ENCODE assay signal across 8 cellular contexts in genomic region chr4:6269651-6270511, GRCh38. TPM values are rescaled to one million over a fixed set of nuclear protein-coding genes. Genes with fewer than 3 reads are reported as not detected.
DNase-seq lines count a peak whose midpoint lies in the region; ATAC-seq and TF ChIP-seq lines count a peak whose summit lies in the region.

A gene with protein sequence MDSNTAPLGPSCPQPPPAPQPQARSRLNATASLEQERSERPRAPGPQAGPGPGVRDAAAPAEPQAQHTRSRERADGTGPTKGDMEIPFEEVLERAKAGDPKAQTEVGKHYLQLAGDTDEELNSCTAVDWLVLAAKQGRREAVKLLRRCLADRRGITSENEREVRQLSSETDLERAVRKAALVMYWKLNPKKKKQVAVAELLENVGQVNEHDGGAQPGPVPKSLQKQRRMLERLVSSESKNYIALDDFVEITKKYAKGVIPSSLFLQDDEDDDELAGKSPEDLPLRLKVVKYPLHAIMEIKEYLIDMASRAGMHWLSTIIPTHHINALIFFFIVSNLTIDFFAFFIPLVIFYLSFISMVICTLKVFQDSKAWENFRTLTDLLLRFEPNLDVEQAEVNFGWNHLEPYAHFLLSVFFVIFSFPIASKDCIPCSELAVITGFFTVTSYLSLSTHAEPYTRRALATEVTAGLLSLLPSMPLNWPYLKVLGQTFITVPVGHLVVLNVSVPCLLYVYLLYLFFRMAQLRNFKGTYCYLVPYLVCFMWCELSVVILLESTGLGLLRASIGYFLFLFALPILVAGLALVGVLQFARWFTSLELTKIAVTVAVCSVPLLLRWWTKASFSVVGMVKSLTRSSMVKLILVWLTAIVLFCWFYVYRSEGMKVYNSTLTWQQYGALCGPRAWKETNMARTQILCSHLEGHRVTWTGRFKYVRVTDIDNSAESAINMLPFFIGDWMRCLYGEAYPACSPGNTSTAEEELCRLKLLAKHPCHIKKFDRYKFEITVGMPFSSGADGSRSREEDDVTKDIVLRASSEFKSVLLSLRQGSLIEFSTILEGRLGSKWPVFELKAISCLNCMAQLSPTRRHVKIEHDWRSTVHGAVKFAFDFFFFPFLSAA (plus strand): TSS chr4:6269850. CDS start chr4:6277456, 7,606 bp downstream.

- no peaks in the 10 kb centered on the region for H3K9me3 Mint-ChIP-seq in activated CD4-positive, alpha-beta T cell treated with anti-CD3 and anti-CD28 coated beads, Interleukin-2, amount 10 ng/mL, durations not matched to agents 7 days and 5 days

- peak; percentile 100 for ATAC-seq in GM19043 (IDR thresholded peaks at IDR 0.05; ENCODE audit: low read depth, unreplicated experiment)
- peak; percentile 100 for ATAC-seq in HG03342 (IDR thresholded peaks at IDR 0.05; ENCODE audit: unreplicated experiment)

- H3K4me3 Mint-ChIP-seq in activated CD4-positive, alpha-beta T cell treated with anti-CD3 and anti-CD28 coated beads, Interleukin-2, amount 10 ng/mL, durations not matched to agents 7 days and 5 days = peak within 1 kb of the TSS; percentile 74

- peak within 1 kb of the TSS; percentile 90 for H3K4me3 ChIP-seq in coronary artery

- H3K4me1 Mint-ChIP-seq in activated CD4-positive, alpha-beta T cell treated with anti-CD3 and anti-CD28 coated beads, Interleukin-2, amount 10 ng/mL, durations not matched to agents 7 days and 5 days = peaks cover 22% of the 10 kb centered on the region

- CTCF ChIA-PET in activated CD4-positive, alpha-beta T cell treated with anti-CD3 and anti-CD28 coated beads, Interleukin-2, amount 10 ng/mL, durations not matched to agents 7 days and 5 days (lab: Charles Lee) = interaction anchor here (0.6 to 0.8 kb wide), 3 partner anchors 9 to 374 kb away, joined by 3 to 5 read pairs (median 4); no protein-coding TSS in a partner anchor

- TF ChIP-seq CTCF in AG09319 (IDR thresholded peaks at IDR 0.05; ENCODE audit: low read depth, low read length) (no peak), coronary artery (IDR thresholded peaks at IDR 0.05) (no peak)

- peaks cover 32% of the 10 kb centered on the region for H3K27me3 Mint-ChIP-seq in activated CD4-positive, alpha-beta T cell treated with anti-CD3 and anti-CD28 coated beads, Interleukin-2, amount 10 ng/mL, durations not matched to agents 7 days and 5 days

- no peaks in the 10 kb centered on the region for H3K36me3 Mint-ChIP-seq in activated CD4-positive, alpha-beta T cell treated with anti-CD3 and anti-CD28 coated beads, Interleukin-2, amount 10 ng/mL, durations not matched to agents 7 days and 5 days (ENCODE audit: low read depth)

- peak within 1 kb of the TSS; percentile 92 to 97 for H3K27ac ChIP-seq in coronary artery

- H3K27ac Mint-ChIP-seq in activated CD4-positive, alpha-beta T cell treated with anti-CD3 and anti-CD28 coated beads, Interleukin-2, amount 10 ng/mL, durations not matched to agents 7 days and 5 days = peak within 1 kb of the TSS; percentile 60

- POLR2A ChIA-PET in activated CD4-positive, alpha-beta T cell treated with anti-CD3 and anti-CD28 coated beads, Interleukin-2, amount 10 ng/mL, durations not matched to agents 7 days and 5 days (lab: Charles Lee) = no interaction called here

- peak; percentile 97 for DNase-seq in AG09319 (ENCODE audit: extremely low read depth, low read depth)
- DNase-seq in NCI-H460 (ENCODE audit: extremely low read depth, low read depth) = peak; percentile 89
- peak; percentile 96 for DNase-seq in activated CD4-positive, alpha-beta T cell treated with anti-CD3 and anti-CD28 coated beads, Interleukin-2, amount 10 ng/mL, durations not matched to agents 7 days and 5 days
- DNase-seq in coronary artery (ENCODE audit: low spot score) = peak; percentile 99
- peak; percentile 98 for DNase-seq in kidney tubule cell (ENCODE audit: low spot score)
- peak; percentile 95 to 98 for DNase-seq in stimulated activated CD4-positive, alpha-beta T cell treated with anti-CD3 and anti-CD28 coated beads, Interleukin-1b, Interleukin-23, amount 100 ng/mL, for 1 hour (ENCODE audit: low read depth in 2 of 2)

RNA-seq across cellular contexts. Expression of the gene that starts here (rescaled TPM):
- 4.5 and 4.6 TPM in 2 replicates for total RNA-seq in NCI-H460 (2014; rRNA removed; shearing (Covaris generic))
- 15.7 and 17.3 TPM in 2 replicates for polyA plus RNA-seq in NCI-H460 (2014; cell fraction: nucleus; rRNA removed)
- 1 to 10 TPM; 1.7 to 2.1 TPM for total RNA-seq in activated CD4-positive, alpha-beta T cell treated with anti-CD3 and anti-CD28 coated beads, Interleukin-2, amount 10 ng/mL, durations not matched to agents 7 days and 5 days

Comparison
In these comparisons a context has a peak if more than half of its experiments do, and no peak if none do; other contexts are left out.
1. Peak in every context shown above with its lines: DNase-seq, ATAC-seq, H3K4me3 ChIP-seq and H3K27ac ChIP-seq.